In the genomic region with DNA sequence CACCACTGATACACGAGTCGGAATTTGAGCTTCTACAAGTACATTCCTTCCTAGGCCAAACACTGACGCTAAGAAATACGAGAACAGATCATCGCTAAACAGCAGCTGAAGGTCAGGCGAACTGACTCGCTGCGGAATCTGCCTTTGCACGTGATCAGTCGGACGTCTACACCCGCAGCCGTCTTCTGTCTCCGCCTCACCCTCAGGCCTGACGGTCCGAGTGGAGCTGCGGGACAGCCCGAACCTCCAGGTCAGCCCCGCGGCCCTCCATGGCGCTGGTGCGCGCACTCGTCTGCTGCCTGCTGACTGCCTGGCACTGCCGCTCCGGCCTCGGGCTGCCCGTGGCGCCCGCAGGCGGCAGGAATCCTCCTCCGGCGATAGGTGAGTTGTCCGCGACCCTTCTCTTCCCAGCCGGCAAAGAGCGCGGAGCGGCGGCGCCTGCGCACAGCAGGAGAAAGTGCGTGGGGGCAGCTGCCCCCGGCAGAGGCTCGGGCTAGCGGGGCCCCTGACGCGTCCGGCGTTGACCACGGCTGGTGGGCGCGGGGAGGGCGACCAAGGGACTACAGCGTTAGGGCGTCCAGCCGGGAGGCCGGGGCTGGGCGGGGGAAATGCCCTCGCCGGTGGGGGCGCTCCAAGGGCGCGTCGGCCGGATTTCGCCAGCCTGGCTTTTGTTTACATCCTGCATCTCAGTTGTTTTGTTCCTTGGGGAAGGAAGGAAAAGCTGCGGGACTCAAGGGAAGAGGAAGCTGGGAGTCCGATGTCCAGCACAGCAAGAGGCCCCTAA, we compare ENCODE assay signal across 1 cellular context.
TF ChIP-seq lines count a peak whose summit lies in the region.

A gene with protein sequence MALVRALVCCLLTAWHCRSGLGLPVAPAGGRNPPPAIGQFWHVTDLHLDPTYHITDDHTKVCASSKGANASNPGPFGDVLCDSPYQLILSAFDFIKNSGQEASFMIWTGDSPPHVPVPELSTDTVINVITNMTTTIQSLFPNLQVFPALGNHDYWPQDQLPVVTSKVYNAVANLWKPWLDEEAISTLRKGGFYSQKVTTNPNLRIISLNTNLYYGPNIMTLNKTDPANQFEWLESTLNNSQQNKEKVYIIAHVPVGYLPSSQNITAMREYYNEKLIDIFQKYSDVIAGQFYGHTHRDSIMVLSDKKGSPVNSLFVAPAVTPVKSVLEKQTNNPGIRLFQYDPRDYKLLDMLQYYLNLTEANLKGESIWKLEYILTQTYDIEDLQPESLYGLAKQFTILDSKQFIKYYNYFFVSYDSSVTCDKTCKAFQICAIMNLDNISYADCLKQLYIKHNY (plus strand): TSS at position 181 of the 784 bp plus-strand sequence. CDS start 89 bp downstream, at position 270.

TF ChIP-seq in HEK293, 187 proteins besides CTCF, POLR2A, EP300 and RAD21 (continued from another document):
- TF ChIP-seq, protein P1, sequence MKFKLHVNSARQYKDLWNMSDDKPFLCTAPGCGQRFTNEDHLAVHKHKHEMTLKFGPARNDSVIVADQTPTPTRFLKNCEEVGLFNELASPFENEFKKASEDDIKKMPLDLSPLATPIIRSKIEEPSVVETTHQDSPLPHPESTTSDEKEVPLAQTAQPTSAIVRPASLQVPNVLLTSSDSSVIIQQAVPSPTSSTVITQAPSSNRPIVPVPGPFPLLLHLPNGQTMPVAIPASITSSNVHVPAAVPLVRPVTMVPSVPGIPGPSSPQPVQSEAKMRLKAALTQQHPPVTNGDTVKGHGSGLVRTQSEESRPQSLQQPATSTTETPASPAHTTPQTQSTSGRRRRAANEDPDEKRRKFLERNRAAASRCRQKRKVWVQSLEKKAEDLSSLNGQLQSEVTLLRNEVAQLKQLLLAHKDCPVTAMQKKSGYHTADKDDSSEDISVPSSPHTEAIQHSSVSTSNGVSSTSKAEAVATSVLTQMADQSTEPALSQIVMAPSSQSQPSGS (tag by site-specific recombination; IDR thresholded peaks at IDR 0.05; ENCODE audit: low read depth) = no peak
- TF ChIP-seq ZNF544 (tag by site-specific recombination; IDR thresholded peaks at IDR 0.05) (no peak), PRDM1 (tag by site-specific recombination; IDR thresholded peaks at IDR 0.05) (peak; percentile 56), ZNF155 (tag by site-specific recombination; IDR thresholded peaks at IDR 0.05) (no peak), SP3 (tag by site-specific recombination; IDR thresholded peaks at IDR 0.05) (no peak), SCRT2 (tag by site-specific recombination; IDR thresholded peaks at IDR 0.05) (peak; percentile 84), IKZF3 (tag by site-specific recombination; IDR thresholded peaks at IDR 0.05) (peak; percentile 70), ZNF354C (tag by site-specific recombination; IDR thresholded peaks at IDR 0.05; ENCODE audit: borderline replicate concordance, low read depth) (no peak), ZNF530 (tag by site-specific recombination; IDR thresholded peaks at IDR 0.05; ENCODE audit: low read depth) (no peak), ZNF677 (tag by site-specific recombination; IDR thresholded peaks at IDR 0.05) (no peak), OSR2 (tag by site-specific recombination; IDR thresholded peaks at IDR 0.05) (no peak), ZNF169 (tag by site-specific recombination; IDR thresholded peaks at IDR 0.05) (no peak), ZNF19 (tag by site-specific recombination; IDR thresholded peaks at IDR 0.05; ENCODE audit: low read depth) (no peak), SALL2 (tag by site-specific recombination; IDR thresholded peaks at IDR 0.05; ENCODE audit: borderline replicate concordance) (no peak), ZNF335 (tag by site-specific recombination; conservative IDR thresholded peaks at IDR 0.05) (peak; percentile 98), ZNF24 (tag by site-specific recombination; IDR thresholded peaks at IDR 0.05) (no peak), ZNF777 (tag by site-specific recombination; IDR thresholded peaks at IDR 0.05; ENCODE audit: borderline replicate concordance) (peak; percentile 37; the same call in 1 of the 2 replicates), ZFP69B (tag by site-specific recombination; IDR thresholded peaks at IDR 0.05) (no peak), ZNF776 (tag by site-specific recombination; IDR thresholded peaks at IDR 0.05; ENCODE audit: borderline replicate concordance) (no peak), ZNF768 (tag by site-specific recombination; IDR thresholded peaks at IDR 0.05) (no peak), ZNF366 (tag by site-specific recombination; conservative IDR thresholded peaks at IDR 0.05) (peak; percentile 57; the same call in 1 of the 2 replicates), ZNF324 (tag by site-specific recombination; IDR thresholded peaks at IDR 0.05) (no peak), KLF9 (tag by site-specific recombination; IDR thresholded peaks at IDR 0.05; ENCODE audit: low read depth) (no peak), ZNF266 (tag by site-specific recombination; IDR thresholded peaks at IDR 0.05; ENCODE audit: low read depth) (no peak), ZNF223 (tag by site-specific recombination; IDR thresholded peaks at IDR 0.05) (no peak), ZNF843 (tag by site-specific recombination; IDR thresholded peaks at IDR 0.05) (no peak), KLF8 (tag by site-specific recombination; IDR thresholded peaks at IDR 0.05) (peak; percentile 48; the same call in 1 of the 2 replicates), SP2 (tag by site-specific recombination; IDR thresholded peaks at IDR 0.05) (peak; percentile 6; the same call in 1 of the 2 replicates), ZNF10 (tag by site-specific recombination; IDR thresholded peaks at IDR 0.05) (peak; percentile 78; the same call in 1 of the 2 replicates), MZF1 (tag by site-specific recombination; IDR thresholded peaks at IDR 0.05; ENCODE audit: borderline replicate concordance) (no peak), ZNF600 (tag by site-specific recombination; IDR thresholded peaks at IDR 0.05) (peak; percentile 97), ZNF701 (tag by site-specific recombination; IDR thresholded peaks at IDR 0.05) (no peak), ZBTB21 (tag by site-specific recombination; IDR thresholded peaks at IDR 0.05) (0 out of 2 replicates have a peak, but pooled peaks have one; percentile 13), ZEB2 (tag by site-specific recombination; IDR thresholded peaks at IDR 0.05) (peak; percentile 84), MEIS1 (CRISPR knock-in tag; IDR thresholded peaks at IDR 0.05; ENCODE audit: borderline replicate concordance) (no peak), ZNF239 (tag by site-specific recombination; IDR thresholded peaks at IDR 0.05) (no peak), ZNF621 (tag by site-specific recombination; IDR thresholded peaks at IDR 0.05) (no peak)
- TF ChIP-seq, protein P2, sequence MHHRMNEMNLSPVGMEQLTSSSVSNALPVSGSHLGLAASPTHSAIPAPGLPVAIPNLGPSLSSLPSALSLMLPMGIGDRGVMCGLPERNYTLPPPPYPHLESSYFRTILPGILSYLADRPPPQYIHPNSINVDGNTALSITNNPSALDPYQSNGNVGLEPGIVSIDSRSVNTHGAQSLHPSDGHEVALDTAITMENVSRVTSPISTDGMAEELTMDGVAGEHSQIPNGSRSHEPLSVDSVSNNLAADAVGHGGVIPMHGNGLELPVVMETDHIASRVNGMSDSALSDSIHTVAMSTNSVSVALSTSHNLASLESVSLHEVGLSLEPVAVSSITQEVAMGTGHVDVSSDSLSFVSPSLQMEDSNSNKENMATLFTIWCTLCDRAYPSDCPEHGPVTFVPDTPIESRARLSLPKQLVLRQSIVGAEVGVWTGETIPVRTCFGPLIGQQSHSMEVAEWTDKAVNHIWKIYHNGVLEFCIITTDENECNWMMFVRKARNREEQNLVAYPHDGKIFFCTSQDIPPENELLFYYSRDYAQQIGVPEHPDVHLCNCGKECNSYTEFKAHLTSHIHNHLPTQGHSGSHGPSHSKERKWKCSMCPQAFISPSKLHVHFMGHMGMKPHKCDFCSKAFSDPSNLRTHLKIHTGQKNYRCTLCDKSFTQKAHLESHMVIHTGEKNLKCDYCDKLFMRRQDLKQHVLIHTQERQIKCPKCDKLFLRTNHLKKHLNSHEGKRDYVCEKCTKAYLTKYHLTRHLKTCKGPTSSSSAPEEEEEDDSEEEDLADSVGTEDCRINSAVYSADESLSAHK (tag by site-specific recombination; IDR thresholded peaks at IDR 0.05) = no peak
- TF ChIP-seq, protein P3, sequence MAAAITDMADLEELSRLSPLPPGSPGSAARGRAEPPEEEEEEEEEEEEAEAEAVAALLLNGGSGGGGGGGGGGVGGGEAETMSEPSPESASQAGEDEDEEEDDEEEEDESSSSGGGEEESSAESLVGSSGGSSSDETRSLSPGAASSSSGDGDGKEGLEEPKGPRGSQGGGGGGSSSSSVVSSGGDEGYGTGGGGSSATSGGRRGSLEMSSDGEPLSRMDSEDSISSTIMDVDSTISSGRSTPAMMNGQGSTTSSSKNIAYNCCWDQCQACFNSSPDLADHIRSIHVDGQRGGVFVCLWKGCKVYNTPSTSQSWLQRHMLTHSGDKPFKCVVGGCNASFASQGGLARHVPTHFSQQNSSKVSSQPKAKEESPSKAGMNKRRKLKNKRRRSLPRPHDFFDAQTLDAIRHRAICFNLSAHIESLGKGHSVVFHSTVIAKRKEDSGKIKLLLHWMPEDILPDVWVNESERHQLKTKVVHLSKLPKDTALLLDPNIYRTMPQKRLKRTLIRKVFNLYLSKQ (tag by site-specific recombination; IDR thresholded peaks at IDR 0.05; ENCODE audit: borderline replicate concordance) = no peak
- TF ChIP-seq, protein P4, sequence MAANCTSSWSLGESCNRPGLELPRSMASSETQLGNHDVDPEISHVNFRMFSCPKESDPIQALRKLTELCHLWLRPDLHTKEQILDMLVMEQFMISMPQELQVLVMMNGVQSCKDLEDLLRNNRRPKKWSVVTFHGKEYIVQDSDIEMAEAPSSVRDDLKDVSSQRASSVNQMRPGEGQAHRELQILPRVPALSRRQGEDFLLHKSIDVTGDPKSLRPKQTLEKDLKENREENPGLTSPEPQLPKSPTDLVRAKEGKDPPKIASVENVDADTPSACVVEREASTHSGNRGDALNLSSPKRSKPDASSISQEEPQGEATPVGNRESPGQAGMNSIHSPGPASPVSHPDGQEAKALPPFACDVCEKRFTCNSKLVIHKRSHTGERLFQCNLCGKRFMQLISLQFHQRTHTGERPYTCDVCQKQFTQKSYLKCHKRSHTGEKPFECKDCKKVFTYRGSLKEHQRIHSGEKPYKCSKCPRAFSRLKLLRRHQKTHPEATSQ (tag by site-specific recombination; IDR thresholded peaks at IDR 0.05) = no peak
